In the genomic region with DNA sequence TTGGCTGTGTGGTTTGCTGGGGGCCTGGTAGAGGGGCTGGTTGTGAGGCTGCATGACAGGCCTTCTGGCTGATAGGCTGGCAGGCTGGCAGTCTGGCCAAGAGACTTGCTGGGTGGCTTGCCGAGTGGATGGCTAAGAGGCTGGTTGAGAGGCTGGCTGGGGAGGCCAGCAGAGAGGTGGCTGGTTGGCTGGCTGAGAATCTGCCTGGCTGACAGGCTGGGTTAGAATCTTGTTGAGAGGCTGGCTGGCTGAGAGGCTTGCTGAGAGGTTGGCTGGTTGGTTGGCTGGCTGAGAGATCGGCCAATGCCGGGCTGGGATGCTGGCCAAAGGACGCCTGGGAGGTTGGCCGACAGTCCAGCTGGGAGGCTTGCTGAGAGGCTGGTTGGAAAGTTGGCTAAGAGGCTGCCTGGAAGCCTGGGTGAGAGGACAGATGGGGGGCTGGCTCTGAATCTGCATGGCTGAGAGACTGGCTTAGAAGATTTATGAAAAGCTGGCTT, we compare ENCODE assay signal across 12 cellular contexts. TPM values are rescaled to one million over a fixed set of nuclear protein-coding genes. Genes with fewer than 3 reads are reported as not detected.
A peak's percentile ranks its signal among the peaks of the same experiment; 100 is the strongest.
DNase-seq lines count a peak whose midpoint lies in the region; ATAC-seq, FAIRE-seq and TF ChIP-seq lines count a peak whose summit lies in the region.
"Had no signal": no experiment of that assay in that cellular context is flagged by ENCODE, and none has a peak within 500 bp of the region (broad histone marks: within the 10 kb centered on the region; RNA-seq: fewer than 3 reads in every experiment).

No MANE protein-coding gene starts in this region.

- TF ChIP-seq CTCF in body of pancreas (IDR thresholded peaks at IDR 0.05), result no peak
- no peak for TF ChIP-seq CTCF in liver (IDR thresholded peaks at IDR 0.05; ENCODE audit: low read depth, low read length, missing input control)
- no peak for TF ChIP-seq CTCF in thyroid gland (IDR thresholded peaks at IDR 0.05)
- no peak for TF ChIP-seq CTCF in A673 (conservative IDR thresholded peaks at IDR 0.05; ENCODE audit: low read depth, low read length)
- TF ChIP-seq CTCF in D721Med (IDR thresholded peaks at IDR 0.05; ENCODE audit: insufficient read depth, missing control alignments), result no peak

- TF ChIP-seq RAD21 in liver (IDR thresholded peaks at IDR 0.05), result peak in 1 of 2 donors; percentile 58

- H3K27ac ChIP-seq in body of pancreas (peak overlapping the region; percentile 82 to 96 (median 88)), liver (ENCODE audit: low read depth in 1 of 2, low read length in 2 of 2) (peak overlapping the region; percentile 42 to 52), thyroid gland (peak overlapping the region; percentile 39 to 74 (median 67)), A673 (ENCODE audit: low read depth, low read length, poor library complexity, severe bottlenecking) (no peak overlapping the region)

- no TSS peak for BruUV-seq in A673 (replicated peaks; lab: Mats Ljungman, UMichigan)

- CTCF ChIA-PET in A673 (lab: Charles Lee), result no interaction called here

- 24 to 25% methylated on average over 5 of the region's 5 CpGs for WGBS in body of pancreas, 2 donors
- WGBS in liver, result 39% methylated on average over 5 of the region's 5 CpGs
- WGBS in thyroid gland, 2 donors, result 12 to 43% methylated on average over 5 of the region's 5 CpGs

- H3K4me1 ChIP-seq in body of pancreas (peaks cover 55% of the 10 kb centered on the region), liver (ENCODE audit: control insufficient read depth in 4 of 4, insufficient read depth in 4 of 4, low read length in 3 of 4) (peaks cover 14 to 46% (median 35%) of the 10 kb centered on the region in 4 donors), thyroid gland (peaks cover 34 to 52% of the 10 kb centered on the region in 2 donors), A673 (ENCODE audit: insufficient read depth, low read length, poor library complexity, severe bottlenecking) (no peaks in the 10 kb centered on the region)

- FAIRE-seq in D721Med (lab: Jason Lieb, UNC), result no peak

- no peak overlapping the region for H3K9ac ChIP-seq in liver (ENCODE audit: low read depth in 1 of 2, low read length in 2 of 2)

- POLR2A ChIA-PET in A673 (lab: Charles Lee; ENCODE audit: low non-redundant PET), result no interaction called here

- TF ChIP-seq POLR2A in body of pancreas (IDR thresholded peaks at IDR 0.05) (peak in 2 of 3 donors; percentile 34 to 36), thyroid gland (IDR thresholded peaks at IDR 0.05) (no peak)

- intact Hi-C loops in body of pancreas (cut with DNase I), result no loop called here
- intact Hi-C loops in thyroid gland (cut with DNase I), result loop anchor here (10.0 kb wide), 1 partner anchor 63 kb away; no protein-coding TSS in a partner anchor
- intact Hi-C loops in A673 (cut with micrococcal nuclease; ENCODE audit: unreplicated experiment), result no loop called here

- H3K9me3 ChIP-seq in body of pancreas, result no peaks in the 10 kb centered on the region
- no peaks in the 10 kb centered on the region for H3K9me3 ChIP-seq in liver (ENCODE audit: control insufficient read depth in 4 of 4, low read length in 3 of 4)
- H3K9me3 ChIP-seq in thyroid gland, result no peaks in the 10 kb centered on the region
- no peaks in the 10 kb centered on the region for H3K9me3 ChIP-seq in A673 (ENCODE audit: low read depth, low read length, poor library complexity, severe bottlenecking)

- H3K36me3 ChIP-seq in body of pancreas (replicated peaks in 1 of 2; ENCODE audit: insufficient read depth in 1 of 2, low read depth in 2 of 2) (no peaks in the 10 kb centered on the region), liver (ENCODE audit: control insufficient read depth in 4 of 4, insufficient read depth in 3 of 4, low read depth in 1 of 4, low read length in 3 of 4) (no peaks in the 10 kb centered on the region), thyroid gland (no peaks in the 10 kb centered on the region), A673 (ENCODE audit: insufficient read depth, low read length, poor library complexity, severe bottlenecking) (no peaks in the 10 kb centered on the region)

- H3K27me3 ChIP-seq in body of pancreas, result no peaks in the 10 kb centered on the region
- H3K27me3 ChIP-seq in liver (ENCODE audit: control insufficient read depth in 4 of 4, insufficient read depth in 4 of 4, low read length in 3 of 4), result no peaks in the 10 kb centered on the region
- no peaks in the 10 kb centered on the region for H3K27me3 ChIP-seq in thyroid gland
- H3K27me3 ChIP-seq in A673 (replicated peaks; ENCODE audit: insufficient read depth, low read depth, low read length, poor library complexity), result peaks cover 4% of the 10 kb centered on the region

- H3K4me3 ChIP-seq in body of pancreas, result no peak overlapping the region
- peak overlapping the region in 1 of 3 donors; percentile 17 for H3K4me3 ChIP-seq in liver (ENCODE audit: low read depth in 1 of 3, low read length in 3 of 3)
- H3K4me3 ChIP-seq in thyroid gland (replicated peaks in 1 of 3), result no peak overlapping the region
- no peak overlapping the region for H3K4me3 ChIP-seq in A673 (ENCODE audit: low read depth, low read length, poor library complexity, severe bottlenecking)

- ATAC-seq in body of pancreas, result peak; percentile 71
- ATAC-seq in GM21825 (IDR thresholded peaks at IDR 0.05; ENCODE audit: unreplicated experiment), result no peak

- peak; percentile 88 for DNase-seq in NCI-H2196 (lab: John Stamatoyannopoulos, UW; ENCODE audit: unreplicated experiment)
- peak; percentile 87 to 95 (median 91) for DNase-seq in body of pancreas
- peak; percentile 68 to 74 for DNase-seq in thyroid gland
- DNase-seq in A673 (ENCODE audit: low spot score), result no peak
- no peak for DNase-seq in D721Med (ENCODE audit: insufficient read length, low spot score)
- no peak for DNase-seq in NCI-H69 (lab: John Stamatoyannopoulos, UW)
- DNase-seq: amniotic stem cell; effector CD8-positive, alpha-beta T cell; NCI-H226; SIG-M5 had no signal

TF ChIP-seq in liver, 16 proteins besides CTCF, POLR2A, EP300 and RAD21:
- TF ChIP-seq TAF1 (conservative IDR thresholded peaks at IDR 0.05) (no peak), JUND (IDR thresholded peaks at IDR 0.05) (no peak), RXRA (IDR thresholded peaks at IDR 0.05) (peak in 1 of 2 donors; percentile 21), SP1 (IDR thresholded peaks at IDR 0.05) (peak; percentile 17), HNF4A (conservative IDR thresholded peaks at IDR 0.05) (peak; percentile 42 to 56), FOXA1 (IDR thresholded peaks at IDR 0.05) (no peak)
- TF ChIP-seq, protein P1, sequence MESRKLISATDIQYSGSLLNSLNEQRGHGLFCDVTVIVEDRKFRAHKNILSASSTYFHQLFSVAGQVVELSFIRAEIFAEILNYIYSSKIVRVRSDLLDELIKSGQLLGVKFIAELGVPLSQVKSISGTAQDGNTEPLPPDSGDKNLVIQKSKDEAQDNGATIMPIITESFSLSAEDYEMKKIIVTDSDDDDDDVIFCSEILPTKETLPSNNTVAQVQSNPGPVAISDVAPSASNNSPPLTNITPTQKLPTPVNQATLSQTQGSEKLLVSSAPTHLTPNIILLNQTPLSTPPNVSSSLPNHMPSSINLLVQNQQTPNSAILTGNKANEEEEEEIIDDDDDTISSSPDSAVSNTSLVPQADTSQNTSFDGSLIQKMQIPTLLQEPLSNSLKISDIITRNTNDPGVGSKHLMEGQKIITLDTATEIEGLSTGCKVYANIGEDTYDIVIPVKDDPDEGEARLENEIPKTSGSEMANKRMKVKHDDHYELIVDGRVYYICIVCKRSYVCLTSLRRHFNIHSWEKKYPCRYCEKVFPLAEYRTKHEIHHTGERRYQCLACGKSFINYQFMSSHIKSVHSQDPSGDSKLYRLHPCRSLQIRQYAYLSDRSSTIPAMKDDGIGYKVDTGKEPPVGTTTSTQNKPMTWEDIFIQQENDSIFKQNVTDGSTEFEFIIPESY (IDR thresholded peaks at IDR 0.05), result no peak
- TF ChIP-seq, protein P2, sequence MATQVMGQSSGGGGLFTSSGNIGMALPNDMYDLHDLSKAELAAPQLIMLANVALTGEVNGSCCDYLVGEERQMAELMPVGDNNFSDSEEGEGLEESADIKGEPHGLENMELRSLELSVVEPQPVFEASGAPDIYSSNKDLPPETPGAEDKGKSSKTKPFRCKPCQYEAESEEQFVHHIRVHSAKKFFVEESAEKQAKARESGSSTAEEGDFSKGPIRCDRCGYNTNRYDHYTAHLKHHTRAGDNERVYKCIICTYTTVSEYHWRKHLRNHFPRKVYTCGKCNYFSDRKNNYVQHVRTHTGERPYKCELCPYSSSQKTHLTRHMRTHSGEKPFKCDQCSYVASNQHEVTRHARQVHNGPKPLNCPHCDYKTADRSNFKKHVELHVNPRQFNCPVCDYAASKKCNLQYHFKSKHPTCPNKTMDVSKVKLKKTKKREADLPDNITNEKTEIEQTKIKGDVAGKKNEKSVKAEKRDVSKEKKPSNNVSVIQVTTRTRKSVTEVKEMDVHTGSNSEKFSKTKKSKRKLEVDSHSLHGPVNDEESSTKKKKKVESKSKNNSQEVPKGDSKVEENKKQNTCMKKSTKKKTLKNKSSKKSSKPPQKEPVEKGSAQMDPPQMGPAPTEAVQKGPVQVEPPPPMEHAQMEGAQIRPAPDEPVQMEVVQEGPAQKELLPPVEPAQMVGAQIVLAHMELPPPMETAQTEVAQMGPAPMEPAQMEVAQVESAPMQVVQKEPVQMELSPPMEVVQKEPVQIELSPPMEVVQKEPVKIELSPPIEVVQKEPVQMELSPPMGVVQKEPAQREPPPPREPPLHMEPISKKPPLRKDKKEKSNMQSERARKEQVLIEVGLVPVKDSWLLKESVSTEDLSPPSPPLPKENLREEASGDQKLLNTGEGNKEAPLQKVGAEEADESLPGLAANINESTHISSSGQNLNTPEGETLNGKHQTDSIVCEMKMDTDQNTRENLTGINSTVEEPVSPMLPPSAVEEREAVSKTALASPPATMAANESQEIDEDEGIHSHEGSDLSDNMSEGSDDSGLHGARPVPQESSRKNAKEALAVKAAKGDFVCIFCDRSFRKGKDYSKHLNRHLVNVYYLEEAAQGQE (IDR thresholded peaks at IDR 0.05), result peak; percentile 46

RNA-seq across cellular contexts. Expression of a gene that starts 35.9 kb away (rescaled TPM):
- total RNA-seq in body of pancreas, result 1 to 10 TPM; 1.3 to 2.3 TPM
- total RNA-seq in liver, result 100 to 1,000 TPM in 1 of 2 donors, 10 to 100 TPM in 1; 46.0 to 852 TPM
- 100 to 1,000 TPM; 273 to 728 TPM for polyA plus RNA-seq in liver
- total RNA-seq in thyroid gland, result 1 to 10 TPM in 1 of 4 donors, under 1 TPM in 2, not detected in 1; 0.27 to 2.3 (median 0.33) TPM
- not detected in 2 replicates for total RNA-seq in A673 (2021)

Comparison
In these comparisons a context has a peak if more than half of its experiments do, and no peak if none do; other contexts are left out.
1. DNase-seq: peak in NCI-H2196 (single experiment), body of pancreas (4 of 4) and thyroid gland (2 of 2); none in A673 (single experiment), D721Med (single experiment) and NCI-H69 (single experiment).
2. POLR2A ChIP-seq: peak in body of pancreas (2 of 3); none in thyroid gland (0 of 2).
3. RNA of a gene that starts 35.9 kb away (total RNA-seq): 46.0 to 852 TPM in liver; 1.3 to 2.3 TPM in body of pancreas, 0.27 to 2.3 TPM in thyroid gland and not detected in A673; every median in the first group is over 10 times any median in the second.